16 cellular contexts compared by ENCODE assay signal in genomic region chr11:65885808-65886536, GRCh38. TPM values are rescaled to one million over a fixed set of nuclear protein-coding genes. Genes with fewer than 3 reads are reported as not detected.
DNase-seq lines count a peak whose midpoint lies in the region; ATAC-seq and TF ChIP-seq lines count a peak whose summit lies in the region.
"Had no signal": no experiment of that assay in that cellular context is flagged by ENCODE, and none has a peak within 500 bp of the region (broad histone marks: within the 10 kb centered on the region; RNA-seq: fewer than 3 reads in every experiment).

No MANE protein-coding gene starts in this region.

- peak overlapping the region; percentile 25 for H3K4me2 ChIP-seq in SU-DHL-6 (ENCODE audit: low read depth, low read length, poor library complexity, severe bottlenecking)

- CTCF ChIA-PET in activated naive CD4-positive, alpha-beta T cell treated with anti-CD3 and anti-CD28 coated beads, Interleukin-2, amount 10 ng/mL, durations not matched to agents 7 days and 5 days (lab: Charles Lee): interaction anchor here (0.8 to 10.9 kb wide), 22 partner anchors 8 to 174 kb away, joined by 3 to 142 read pairs (median 10); partner anchors contain the start of genes BANF1, CATSPER1, CFL1 and EIF1AD

- peaks cover 19 to 47% (median 32%) of the 10 kb centered on the region in 4 donors for H3K4me1 ChIP-seq in transverse colon

- peaks cover 6% of the 10 kb centered on the region; the same call in 1 of the 2 replicates for H3K79me2 ChIP-seq in SU-DHL-6 (ENCODE audit: insufficient read depth, low read length)

- H3K9ac ChIP-seq in SU-DHL-6 (ENCODE audit: low read length): no peak overlapping the region

- TF ChIP-seq CTCF in SU-DHL-6 (IDR thresholded peaks at IDR 0.05; ENCODE audit: insufficient read depth, low read length, poor library complexity, severe bottlenecking) (no peak), transverse colon (IDR thresholded peaks at IDR 0.05) (no peak)

- intact Hi-C loops in transverse colon (cut with DNase I; ENCODE audit: low total_unique reads): no loop called here

- H3F3A ChIP-seq in SU-DHL-6 (ENCODE audit: insufficient read depth): peaks cover 24% of the 10 kb centered on the region

- no peaks in the 10 kb centered on the region for H3K9me2 ChIP-seq in SU-DHL-6 (replicated peaks; ENCODE audit: insufficient read depth, low read length)

- H3K9me3 Mint-ChIP-seq in activated naive CD4-positive, alpha-beta T cell treated with anti-CD3 and anti-CD28 coated beads, Interleukin-2, amount 10 ng/mL, durations not matched to agents 7 days and 5 days: no peaks in the 10 kb centered on the region
- no peaks in the 10 kb centered on the region for H3K9me3 Mint-ChIP-seq in activated naive CD4-positive, alpha-beta T cell treated with anti-CD3 and anti-CD28 coated beads, Interleukin-2, amount 50 U/mL, for 72 hours
- no peaks in the 10 kb centered on the region for H3K9me3 Mint-ChIP-seq in immature natural killer cell
- H3K9me3 Mint-ChIP-seq: activated T-cell treated with anti-CD3 and anti-CD28 coated beads, Interleukin-2, amount 50 U/mL, for 4 hours had no signal

- no peak overlapping the region for H3K4me3 ChIP-seq in SU-DHL-6 (ENCODE audit: insufficient read depth, low read length, poor library complexity, severe bottlenecking)
- H3K4me3 ChIP-seq in transverse colon: no peak overlapping the region
- H3K4me3 ChIP-seq: ascending aorta, HAP-1, lung, skin epidermis had no signal

- WGBS in transverse colon (ENCODE audit: low coverage in 1 of 2), 2 donors: 88 to 93% methylated on average over 6 to 12 of the region's 12 CpGs

- no peaks in the 10 kb centered on the region for H3K27me3 ChIP-seq in SU-DHL-6 (ENCODE audit: low read length)
- H3K27me3 ChIP-seq in transverse colon: no peaks in the 10 kb centered on the region
- H3K27me3 ChIP-seq: ascending aorta had no signal

- no peak overlapping the region for H3K27ac Mint-ChIP-seq in activated naive CD4-positive, alpha-beta T cell treated with anti-CD3 and anti-CD28 coated beads, Interleukin-2, amount 10 ng/mL, durations not matched to agents 7 days and 5 days
- H3K27ac Mint-ChIP-seq in activated naive CD4-positive, alpha-beta T cell treated with anti-CD3 and anti-CD28 coated beads, Interleukin-2, amount 50 U/mL, for 72 hours: no peak overlapping the region
- H3K27ac Mint-ChIP-seq in immature natural killer cell: peak overlapping the region in 2 of 6 donors; percentile 29 to 84

- H2AFZ ChIP-seq in SU-DHL-6 (ENCODE audit: low read depth, low read length, severe bottlenecking): no peak overlapping the region

- H3K4me1 Mint-ChIP-seq in activated naive CD4-positive, alpha-beta T cell treated with anti-CD3 and anti-CD28 coated beads, Interleukin-2, amount 10 ng/mL, durations not matched to agents 7 days and 5 days: peaks cover 66% of the 10 kb centered on the region
- H3K4me1 Mint-ChIP-seq in immature natural killer cell: peaks cover 71 to 79% of the 10 kb centered on the region in 2 donors

- no peaks in the 10 kb centered on the region for H3K9me3 ChIP-seq in SU-DHL-6 (ENCODE audit: insufficient read depth, low read length)
- H3K9me3 ChIP-seq in transverse colon: no peaks in the 10 kb centered on the region
- H3K9me3 ChIP-seq: ascending aorta, HAP-1 had no signal

- DNase-seq in activated naive CD4-positive, alpha-beta T cell treated with anti-CD3 and anti-CD28 coated beads, Interleukin-2, amount 10 ng/mL, durations not matched to agents 7 days and 5 days: no peak
- no peak for DNase-seq in activated naive CD4-positive, alpha-beta T cell treated with anti-CD3 and anti-CD28 coated beads, Interleukin-2, amount 50 U/mL, for 72 hours (ENCODE audit: low spot score in 2 of 2)
- DNase-seq in immature natural killer cell (no peak), transverse colon (peak; percentile 24)
- DNase-seq: activated T-cell treated with anti-CD3 and anti-CD28 coated beads, Interleukin-2, amount 50 U/mL, for 4 hours; MM.1S; SIG-M5 had no signal

- H4K20me1 ChIP-seq in SU-DHL-6 (ENCODE audit: low read depth, low read length): no peaks in the 10 kb centered on the region

- H3K36me3 ChIP-seq in SU-DHL-6 (ENCODE audit: low read length): no peaks in the 10 kb centered on the region
- H3K36me3 ChIP-seq in transverse colon: peaks cover 0 to 5% (median 0%) of the 10 kb centered on the region in 4 donors

- peak overlapping the region; percentile 96 for H3K4me3 Mint-ChIP-seq in activated naive CD4-positive, alpha-beta T cell treated with anti-CD3 and anti-CD28 coated beads, Interleukin-2, amount 10 ng/mL, durations not matched to agents 7 days and 5 days
- peak overlapping the region in 3 of 5 donors; percentile 71 to 92 (median 84) for H3K4me3 Mint-ChIP-seq in immature natural killer cell

- TF ChIP-seq POLR2A in transverse colon (IDR thresholded peaks at IDR 0.05): no peak

- in situ Hi-C loops in transverse colon (cut with MboI; ENCODE audit: low pct_ligation_motif_present in 1 of 4, low pct_unique_long_range_greater_than_20kb in 1 of 4, low sequenced_read_pairs in 3 of 4): loop anchor here in 3 of 4 donors (10.0 to 25.0 kb wide), 2 partner anchors 99 to 101 kb away; no protein-coding TSS in a partner anchor

- H3K36me3 Mint-ChIP-seq in activated naive CD4-positive, alpha-beta T cell treated with anti-CD3 and anti-CD28 coated beads, Interleukin-2, amount 10 ng/mL, durations not matched to agents 7 days and 5 days: peaks cover 35% of the 10 kb centered on the region
- H3K36me3 Mint-ChIP-seq in activated naive CD4-positive, alpha-beta T cell treated with anti-CD3 and anti-CD28 coated beads, Interleukin-2, amount 50 U/mL, for 72 hours: peaks cover 12 to 15% of the 10 kb centered on the region in 2 donors
- H3K36me3 Mint-ChIP-seq in immature natural killer cell: peaks cover 0 to 18% (median 0%) of the 10 kb centered on the region in 3 donors

- ATAC-seq in activated naive CD4-positive, alpha-beta T cell treated with anti-CD3 and anti-CD28 coated beads, Interleukin-2, amount 50 U/mL, for 72 hours: no peak
- ATAC-seq in HG02938 (IDR thresholded peaks at IDR 0.05; ENCODE audit: unreplicated experiment): no peak
- no peak for ATAC-seq in HG02759 (IDR thresholded peaks at IDR 0.05; ENCODE audit: unreplicated experiment)
- no peak for ATAC-seq in HG03139 (IDR thresholded peaks at IDR 0.05; ENCODE audit: unreplicated experiment)
- ATAC-seq: activated T-cell treated with anti-CD3 and anti-CD28 coated beads, Interleukin-2, amount 50 U/mL, for 4 hours had no signal

- H3K27me3 Mint-ChIP-seq in activated naive CD4-positive, alpha-beta T cell treated with anti-CD3 and anti-CD28 coated beads, Interleukin-2, amount 10 ng/mL, durations not matched to agents 7 days and 5 days: no peaks in the 10 kb centered on the region
- H3K27me3 Mint-ChIP-seq in immature natural killer cell (ENCODE audit: low read depth in 3 of 3): peaks cover 7 to 18% (median 16%) of the 10 kb centered on the region in 3 donors

- TF ChIP-seq EP300 in transverse colon (IDR thresholded peaks at IDR 0.05; ENCODE audit: low read depth): no peak

- H3K27ac ChIP-seq in SU-DHL-6 (ENCODE audit: low read depth, low read length) (no peak overlapping the region), transverse colon (peak overlapping the region in 1 of 4 donors; percentile 62)
- H3K27ac ChIP-seq: skin epidermis had no signal

RNA-seq across cellular contexts. Expression of gene FIBP, which starts 2.3 kb away (rescaled TPM):
- total RNA-seq in activated naive CD4-positive, alpha-beta T cell treated with anti-CD3 and anti-CD28 coated beads, Interleukin-2, amount 50 U/mL, for 72 hours: 100 to 1,000 TPM in 1 of 2 donors, 10 to 100 TPM in 1; 69.4 to 101 TPM
- 100 to 1,000 TPM; 120 to 145 (median 141) TPM for polyA plus RNA-seq in immature natural killer cell
- 10 to 100 TPM; 53.4 to 82.6 (median 75.9) TPM for total RNA-seq in transverse colon

RNA-seq across cellular contexts. Expression of gene CCDC85B, which starts 4.5 kb away (rescaled TPM):
- 10 to 100 TPM; 29.4 to 37.2 TPM for total RNA-seq in activated naive CD4-positive, alpha-beta T cell treated with anti-CD3 and anti-CD28 coated beads, Interleukin-2, amount 50 U/mL, for 72 hours
- polyA plus RNA-seq in immature natural killer cell: 100 to 1,000 TPM in 2 of 3 donors, 10 to 100 TPM in 1; 62.9 to 159 (median 142) TPM
- total RNA-seq in transverse colon: 100 to 1,000 TPM in 1 of 4 donors, 10 to 100 TPM in 2, 1 to 10 TPM in 1; 7.9 to 140 (median 23.1) TPM

RNA-seq across cellular contexts. Expression of gene CTSW, which starts 6.3 kb away (rescaled TPM):
- total RNA-seq in activated naive CD4-positive, alpha-beta T cell treated with anti-CD3 and anti-CD28 coated beads, Interleukin-2, amount 50 U/mL, for 72 hours: 10 to 100 TPM in 1 of 2 donors, 1 to 10 TPM in 1; 2.2 to 16.8 TPM
- 1,000 to 10,000 TPM; 2,066 to 3,052 (median 2,928) TPM for polyA plus RNA-seq in immature natural killer cell
- 1 to 10 TPM in 2 of 4 donors, not detected in 2; 1.1 to 1.8 TPM for total RNA-seq in transverse colon
- total RNA-seq: ascending aorta, osteoblast had no signal

RNA-seq across cellular contexts. Expression of gene EFEMP2, which starts 13.4 kb away (rescaled TPM):
- total RNA-seq in activated naive CD4-positive, alpha-beta T cell treated with anti-CD3 and anti-CD28 coated beads, Interleukin-2, amount 50 U/mL, for 72 hours: 10 to 100 TPM; 15.2 to 41.8 TPM
- polyA plus RNA-seq in immature natural killer cell: 1 to 10 TPM; 1.6 to 6.3 (median 3.6) TPM
- total RNA-seq in transverse colon: 10 to 100 TPM; 15.2 to 34.4 (median 25.1) TPM

RNA-seq across cellular contexts. Expression of gene FOSL1, which starts 14.2 kb away (rescaled TPM):
- 1 to 10 TPM; 7.4 to 9.5 TPM for total RNA-seq in activated naive CD4-positive, alpha-beta T cell treated with anti-CD3 and anti-CD28 coated beads, Interleukin-2, amount 50 U/mL, for 72 hours
- under 1 TPM; 0.13 to 0.30 (median 0.17) TPM for polyA plus RNA-seq in immature natural killer cell
- 10 to 100 TPM in 1 of 4 donors, 1 to 10 TPM in 1, not detected in 2; 1.2 to 11.6 TPM for total RNA-seq in transverse colon
